ENCODE assay signal across 8 cellular contexts in genomic region chr21:26965567-26966359, GRCh38. TPM values are rescaled to one million over a fixed set of nuclear protein-coding genes. Genes with fewer than 3 reads are reported as not detected.
DNase-seq lines count a peak whose midpoint lies in the region; ATAC-seq and TF ChIP-seq lines count a peak whose summit lies in the region.

No MANE protein-coding gene starts in this region.

- no peaks in the 10 kb centered on the region for H3K4me1 ChIP-seq in mesendoderm (ENCODE audit: control insufficient read depth, low read depth, low read length)

- no peak overlapping the region for H2BK15ac ChIP-seq in mesendoderm (replicated peaks; ENCODE audit: low read depth)

- no peaks in the 10 kb centered on the region for H3K36me3 Mint-ChIP-seq in activated CD8-positive, alpha-beta T cell treated with anti-CD3 and anti-CD28 coated beads for 36 hours (ENCODE audit: low read depth)
- H3K36me3 Mint-ChIP-seq in activated CD8-positive, alpha-beta T cell treated with anti-CD3 and anti-CD28 coated beads, Interleukin-2, amount 10 ng/mL, durations not matched to agents 7 days and 5 days (ENCODE audit: low read depth): no peaks in the 10 kb centered on the region

- H3K36me3 ChIP-seq in mesendoderm (ENCODE audit: control insufficient read depth, insufficient read depth, low read length): no peaks in the 10 kb centered on the region

- H3K4ac ChIP-seq in mesendoderm (ENCODE audit: low read depth, low read length): peak overlapping the region; percentile 66

- H3K79me2 ChIP-seq in mesendoderm (ENCODE audit: control insufficient read depth, insufficient read depth, low read length): no peaks in the 10 kb centered on the region

- intact Hi-C loops in activated CD8-positive, alpha-beta T cell treated with anti-CD3 and anti-CD28 coated beads for 36 hours (cut with micrococcal nuclease): no loop called here

- H4K5ac ChIP-seq in mesendoderm (ENCODE audit: low read length): no peak overlapping the region

- peak overlapping the region; percentile 43 for H3K18ac ChIP-seq in mesendoderm (ENCODE audit: low read length)

- no CpG with 5 or more reads among the region's 90 CpGs for WGBS in mesendoderm (ENCODE audit: extremely low coverage, insufficient coverage, low lambda C conversion rate)

- POLR2A ChIA-PET in activated CD8-positive, alpha-beta T cell treated with anti-CD3 and anti-CD28 coated beads for 36 hours (lab: Charles Lee): interaction anchor here (0.5 kb wide), 1 partner anchor 1360 kb away, joined by 4 read pairs; no protein-coding TSS in a partner anchor
- POLR2A ChIA-PET in activated CD8-positive, alpha-beta T cell treated with anti-CD3 and anti-CD28 coated beads, Interleukin-2, amount 10 ng/mL, durations not matched to agents 7 days and 5 days (lab: Charles Lee): no interaction called here

- no peak for TF ChIP-seq CTCF in activated CD8-positive, alpha-beta T cell treated with anti-CD3 and anti-CD28 coated beads for 36 hours (IDR thresholded peaks at IDR 0.05)

- H2AK5ac ChIP-seq in mesendoderm (ENCODE audit: low read length): no peak overlapping the region

- no peak overlapping the region for H3K23ac ChIP-seq in mesendoderm (ENCODE audit: low read length)

- H3K27ac Mint-ChIP-seq in activated CD8-positive, alpha-beta T cell treated with anti-CD3 and anti-CD28 coated beads for 36 hours: no peak overlapping the region
- no peak overlapping the region for H3K27ac Mint-ChIP-seq in activated CD8-positive, alpha-beta T cell treated with anti-CD3 and anti-CD28 coated beads, Interleukin-2, amount 10 ng/mL, durations not matched to agents 7 days and 5 days

- H3K27me3 ChIP-seq in mesendoderm (ENCODE audit: insufficient read depth, low read length, poor library complexity): no peaks in the 10 kb centered on the region

- H2BK5ac ChIP-seq in mesendoderm (ENCODE audit: low read length): no peak overlapping the region

- H3K9ac ChIP-seq in mesendoderm (ENCODE audit: low read length): peak overlapping the region; percentile 69

- H4K8ac ChIP-seq in mesendoderm (ENCODE audit: low read depth, low read length): no peak overlapping the region

- peak overlapping the region; percentile 91 for H3K56ac ChIP-seq in mesendoderm (ENCODE audit: low read length)

- no peak overlapping the region for H3K4me3 Mint-ChIP-seq in activated CD8-positive, alpha-beta T cell treated with anti-CD3 and anti-CD28 coated beads for 36 hours
- H3K4me3 Mint-ChIP-seq in activated CD8-positive, alpha-beta T cell treated with anti-CD3 and anti-CD28 coated beads, Interleukin-2, amount 10 ng/mL, durations not matched to agents 7 days and 5 days: no peak overlapping the region

- CTCF ChIA-PET in activated CD8-positive, alpha-beta T cell treated with anti-CD3 and anti-CD28 coated beads for 36 hours (lab: Charles Lee): no interaction called here
- CTCF ChIA-PET in activated CD8-positive, alpha-beta T cell treated with anti-CD3 and anti-CD28 coated beads, Interleukin-2, amount 10 ng/mL, durations not matched to agents 7 days and 5 days (lab: Charles Lee): no interaction called here

- H3K79me1 ChIP-seq in mesendoderm (ENCODE audit: low read length): no peaks in the 10 kb centered on the region

- peak overlapping the region; percentile 75 for H3K4me2 ChIP-seq in mesendoderm (ENCODE audit: low read length)

- peak overlapping the region; percentile 18 for H3K27ac ChIP-seq in mesendoderm (ENCODE audit: low read depth, low read length)

- no peaks in the 10 kb centered on the region for H3K4me1 Mint-ChIP-seq in activated CD8-positive, alpha-beta T cell treated with anti-CD3 and anti-CD28 coated beads for 36 hours (ENCODE audit: low read depth)
- H3K4me1 Mint-ChIP-seq in activated CD8-positive, alpha-beta T cell treated with anti-CD3 and anti-CD28 coated beads, Interleukin-2, amount 10 ng/mL, durations not matched to agents 7 days and 5 days (ENCODE audit: low read depth): no peaks in the 10 kb centered on the region

- ATAC-seq in activated CD8-positive, alpha-beta T cell treated with anti-CD3 and anti-CD28 coated beads for 36 hours: no peak
- no peak for ATAC-seq in activated CD8-positive, alpha-beta T cell treated with anti-CD3 and anti-CD28 coated beads, Interleukin-2, amount 10 ng/mL, durations not matched to agents 7 days and 5 days
- no peak for ATAC-seq in GM21786 (IDR thresholded peaks at IDR 0.05; ENCODE audit: unreplicated experiment)

- H2BK120ac ChIP-seq in mesendoderm (ENCODE audit: low read depth, low read length): no peak overlapping the region

- H3K9me3 Mint-ChIP-seq in activated CD8-positive, alpha-beta T cell treated with anti-CD3 and anti-CD28 coated beads for 36 hours: no peaks in the 10 kb centered on the region
- no peaks in the 10 kb centered on the region for H3K9me3 Mint-ChIP-seq in activated CD8-positive, alpha-beta T cell treated with anti-CD3 and anti-CD28 coated beads, Interleukin-2, amount 10 ng/mL, durations not matched to agents 7 days and 5 days (ENCODE audit: insufficient read depth)

- peak overlapping the region; percentile 33 for H3K4me3 ChIP-seq in mesendoderm (ENCODE audit: low read length)

- peaks cover 40% of the 10 kb centered on the region for H3K27me3 Mint-ChIP-seq in activated CD8-positive, alpha-beta T cell treated with anti-CD3 and anti-CD28 coated beads for 36 hours
- peaks cover 40% of the 10 kb centered on the region for H3K27me3 Mint-ChIP-seq in activated CD8-positive, alpha-beta T cell treated with anti-CD3 and anti-CD28 coated beads, Interleukin-2, amount 10 ng/mL, durations not matched to agents 7 days and 5 days (ENCODE audit: low read depth)

- DNase-seq in activated CD8-positive, alpha-beta T cell treated with anti-CD3 and anti-CD28 coated beads for 36 hours: peak; percentile 1
- no peak for DNase-seq in activated CD8-positive, alpha-beta T cell treated with anti-CD3 and anti-CD28 coated beads, Interleukin-2, amount 10 ng/mL, durations not matched to agents 7 days and 5 days
- DNase-seq in ecto neural progenitor cell (ENCODE audit: low spot score): peak; percentile 81
- peak; percentile 90 for DNase-seq in mesendoderm
- peak; percentile 64 for DNase-seq in ureter (ENCODE audit: low spot score)
- DNase-seq in activated T-cell treated with anti-CD3 and anti-CD28 coated beads, Interleukin-2, amount 50 U/mL, for 1 hour: no peak
- no peak for DNase-seq in dermis blood vessel endothelial cell

RNA-seq across cellular contexts. Expression of gene ADAMTS5, which starts 1.1 kb away (rescaled TPM):
- not detected for total RNA-seq in activated CD8-positive, alpha-beta T cell treated with anti-CD3 and anti-CD28 coated beads for 36 hours
- total RNA-seq in activated CD8-positive, alpha-beta T cell treated with anti-CD3 and anti-CD28 coated beads, Interleukin-2, amount 10 ng/mL, durations not matched to agents 7 days and 5 days: not detected
- 2.4 TPM for polyA plus RNA-seq in mesendoderm (2013, experiment 1 of 2)
- polyA plus RNA-seq in mesendoderm (2013, experiment 2 of 2): 2.4 TPM
- total RNA-seq in ureter (10.3 TPM), dermis blood vessel endothelial cell (0.33 and 0.34 TPM in 2 replicates)

Comparison
In these comparisons a context has a peak if more than half of its experiments do, and no peak if none do; other contexts are left out.
1. DNase-seq: peak in activated CD8-positive, alpha-beta T cell treated with anti-CD3 and anti-CD28 coated beads for 36 hours (single experiment), ecto neural progenitor cell (single experiment), mesendoderm (single experiment) and ureter (single experiment); none in activated CD8-positive, alpha-beta T cell treated with anti-CD3 and anti-CD28 coated beads, Interleukin-2, amount 10 ng/mL, durations not matched to agents 7 days and 5 days (single experiment), activated T-cell treated with anti-CD3 and anti-CD28 coated beads, Interleukin-2, amount 50 U/mL, for 1 hour (single experiment) and dermis blood vessel endothelial cell (single experiment).